ENCODE assay signal across 15 cellular contexts in the genomic region with DNA sequence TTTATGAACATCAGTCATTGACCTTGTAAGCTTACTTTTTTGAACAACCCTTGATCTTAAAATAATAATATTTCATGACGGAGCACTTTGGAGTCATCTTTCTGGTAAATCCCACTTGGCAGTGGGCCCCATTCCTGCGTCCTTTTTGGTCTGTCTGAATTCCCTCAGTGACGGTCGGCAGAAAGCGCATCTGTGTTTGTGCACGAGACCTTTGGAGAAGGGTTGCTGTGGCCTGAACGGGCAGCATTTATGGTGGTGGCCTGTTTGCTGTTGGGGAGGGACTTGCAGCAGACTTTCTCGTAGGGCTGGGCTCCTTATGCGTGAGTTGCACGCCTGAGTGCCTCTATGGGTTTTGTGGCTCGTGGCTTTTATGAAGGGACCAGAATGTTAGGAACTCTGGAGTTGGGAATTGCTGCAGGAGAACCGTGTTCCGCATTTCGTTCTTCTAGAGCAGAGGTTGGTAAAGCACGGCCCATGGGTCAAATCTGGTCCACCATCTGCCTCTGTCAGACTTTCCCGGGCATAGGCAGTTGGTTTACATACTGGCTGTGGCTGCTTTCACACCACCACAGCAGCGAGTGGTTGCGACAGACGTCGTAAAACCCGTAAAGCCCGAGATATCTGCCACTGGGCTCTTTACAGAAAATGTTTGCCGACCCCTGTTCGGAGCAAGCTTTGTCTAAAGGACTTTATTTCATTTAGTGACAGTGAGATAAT. TPM values are rescaled to one million over a fixed set of nuclear protein-coding genes. Genes with fewer than 3 reads are reported as not detected.
A peak's percentile ranks its signal among the peaks of the same experiment; 100 is the strongest.
DNase-seq lines count a peak whose midpoint lies in the region; ATAC-seq, FAIRE-seq and TF ChIP-seq lines count a peak whose summit lies in the region.
"Had no signal": no experiment of that assay in that cellular context is flagged by ENCODE, and none has a peak within 500 bp of the region (broad histone marks: within the 10 kb centered on the region; RNA-seq: fewer than 3 reads in every experiment).

No MANE protein-coding gene starts in this region.

- H3K4me1 ChIP-seq in hepatocyte (ENCODE audit: insufficient read depth) (peaks cover 19% of the 10 kb centered on the region), small intestine (ENCODE audit: control insufficient read depth in 2 of 2, insufficient read depth in 1 of 2, low read depth in 1 of 2, low read length in 1 of 2) (peaks cover 5 to 8% of the 10 kb centered on the region in 2 donors)

- CTCF ChIA-PET in activated CD4-positive, alpha-beta T cell treated with anti-CD3 and anti-CD28 coated beads, Interleukin-2, amount 10 ng/mL, durations not matched to agents 7 days and 5 days (lab: Charles Lee), result interaction anchor here (0.8 to 1.7 kb wide), 5 partner anchors 10 to 192 kb away, joined by 3 to 4 read pairs (median 4); no protein-coding TSS in a partner anchor

- peak overlapping the region; percentile 46 for H3K27ac Mint-ChIP-seq in activated CD4-positive, alpha-beta T cell treated with anti-CD3 and anti-CD28 coated beads, Interleukin-2, amount 10 ng/mL, durations not matched to agents 7 days and 5 days
- H3K27ac Mint-ChIP-seq: nephron had no signal

- H3K9me2 ChIP-seq in hepatocyte (replicated peaks; ENCODE audit: insufficient read depth), result no peaks in the 10 kb centered on the region

- peaks cover 54% of the 10 kb centered on the region for H3K4me1 Mint-ChIP-seq in activated CD4-positive, alpha-beta T cell treated with anti-CD3 and anti-CD28 coated beads, Interleukin-2, amount 10 ng/mL, durations not matched to agents 7 days and 5 days
- H3K4me1 Mint-ChIP-seq: nephron had no signal

- H3K27me3 ChIP-seq in hepatocyte (no peaks in the 10 kb centered on the region), small intestine (ENCODE audit: control insufficient read depth in 2 of 2, insufficient read depth in 2 of 2, low read length in 2 of 2) (no peaks in the 10 kb centered on the region)
- H3K27me3 ChIP-seq: suprapubic skin had no signal

- ATAC-seq in GM21360 (IDR thresholded peaks at IDR 0.05; ENCODE audit: unreplicated experiment) (no peak), GM18517 (IDR thresholded peaks at IDR 0.05; ENCODE audit: unreplicated experiment) (no peak)

- H3K27ac ChIP-seq in hepatocyte (peak overlapping the region; percentile 38), small intestine (ENCODE audit: low read depth in 1 of 2, low read length in 1 of 2) (no peak overlapping the region)
- H3K27ac ChIP-seq: suprapubic skin had no signal

- no peak for DNase-seq in activated CD4-positive, alpha-beta T cell treated with anti-CD3 and anti-CD28 coated beads, Interleukin-2, amount 10 ng/mL, durations not matched to agents 7 days and 5 days
- no peak for DNase-seq in activated CD4-positive, alpha-beta T cell treated with anti-CD3 and anti-CD28 coated beads, Interleukin-2, amount 50 U/mL, for 4 hours
- peak; percentile 31 for DNase-seq in NCI-H510A treated with DMSO at 0.1 percent for 48 hours (lab: John Stamatoyannopoulos, UW)
- peak; percentile 40 for DNase-seq in hepatocyte (ENCODE audit: low spot score)
- DNase-seq in small intestine, result peak; percentile 30
- DNase-seq in middle frontal gyrus (ENCODE audit: extremely low spot score, low spot score), result no peak
- DNase-seq: ACHN; activated CD4-positive, alpha-beta T cell treated with anti-CD3 and anti-CD28 coated beads, Interleukin-2, amount 50 U/mL, for 48 hours; DMS79; MM.1S; NCI-H345 had no signal

- POLR2A ChIA-PET in activated CD4-positive, alpha-beta T cell treated with anti-CD3 and anti-CD28 coated beads, Interleukin-2, amount 10 ng/mL, durations not matched to agents 7 days and 5 days (lab: Charles Lee), result no interaction called here

- 72% methylated on average over 24 of the region's 24 CpGs for WGBS in hepatocyte (ENCODE audit: low lambda C conversion rate, missing lambda C conversion rate)
- 70 to 81% (median 77%) methylated on average over 24 of the region's 24 CpGs for WGBS in small intestine, 3 donors

- H3K9me3 Mint-ChIP-seq in activated CD4-positive, alpha-beta T cell treated with anti-CD3 and anti-CD28 coated beads, Interleukin-2, amount 10 ng/mL, durations not matched to agents 7 days and 5 days, result no peaks in the 10 kb centered on the region
- H3K9me3 Mint-ChIP-seq: nephron had no signal

- H3K27me3 Mint-ChIP-seq in activated CD4-positive, alpha-beta T cell treated with anti-CD3 and anti-CD28 coated beads, Interleukin-2, amount 10 ng/mL, durations not matched to agents 7 days and 5 days, result no peaks in the 10 kb centered on the region

- H3K4me3 Mint-ChIP-seq in activated CD4-positive, alpha-beta T cell treated with anti-CD3 and anti-CD28 coated beads, Interleukin-2, amount 10 ng/mL, durations not matched to agents 7 days and 5 days, result no peak overlapping the region
- H3K4me3 Mint-ChIP-seq: nephron had no signal

- no peaks in the 10 kb centered on the region for H3K79me2 ChIP-seq in hepatocyte

- TF ChIP-seq CTCF in hepatocyte (IDR thresholded peaks at IDR 0.05; ENCODE audit: poor library complexity), result no peak

- H3K4me2 ChIP-seq in hepatocyte, result peak overlapping the region; percentile 45

- no peak overlapping the region for H2AFZ ChIP-seq in hepatocyte

- FAIRE-seq in small intestine (lab: Jason Lieb, UNC), result no peak

- H3K4me3 ChIP-seq in hepatocyte (no peak overlapping the region), small intestine (ENCODE audit: low read depth in 1 of 2, low read length in 2 of 2) (no peak overlapping the region)
- H3K4me3 ChIP-seq: suprapubic skin had no signal

- H4K20me1 ChIP-seq in hepatocyte (ENCODE audit: insufficient read depth, poor library complexity, severe bottlenecking), result no peaks in the 10 kb centered on the region

- peaks cover 73% of the 10 kb centered on the region for H3K36me3 Mint-ChIP-seq in activated CD4-positive, alpha-beta T cell treated with anti-CD3 and anti-CD28 coated beads, Interleukin-2, amount 10 ng/mL, durations not matched to agents 7 days and 5 days (ENCODE audit: low read depth)

- H3K36me3 ChIP-seq in hepatocyte (replicated peaks; ENCODE audit: insufficient read depth, low read depth) (peaks cover 3% of the 10 kb centered on the region), small intestine (ENCODE audit: control insufficient read depth in 2 of 2, insufficient read depth in 2 of 2, low read length in 2 of 2) (peaks cover 10 to 12% of the 10 kb centered on the region in 2 donors)

- H3K9me3 ChIP-seq in hepatocyte (ENCODE audit: low read depth) (no peaks in the 10 kb centered on the region), small intestine (ENCODE audit: control insufficient read depth, low read depth) (no peaks in the 10 kb centered on the region)
- H3K9me3 ChIP-seq: suprapubic skin had no signal

RNA-seq across cellular contexts. Expression of gene LPIN1, which starts 30.8 kb away (rescaled TPM):
- 10 to 100 TPM; 58.9 to 62.2 TPM for total RNA-seq in activated CD4-positive, alpha-beta T cell treated with anti-CD3 and anti-CD28 coated beads, Interleukin-2, amount 10 ng/mL, durations not matched to agents 7 days and 5 days
- 35.3 and 42.6 TPM in 2 replicates for total RNA-seq in hepatocyte
- 34.5 and 45.8 TPM in 2 replicates for polyA plus RNA-seq in hepatocyte
- 10 to 100 TPM in 1 of 3 donors, 1 to 10 TPM in 2; 7.2 to 17.1 (median 7.8) TPM for polyA plus RNA-seq in small intestine

Comparison
In these comparisons a context has a peak if more than half of its experiments do, and no peak if none do; other contexts are left out.
1. DNase-seq: peak in NCI-H510A treated with DMSO at 0.1 percent for 48 hours (single experiment), hepatocyte (single experiment) and small intestine (single experiment); none in activated CD4-positive, alpha-beta T cell treated with anti-CD3 and anti-CD28 coated beads, Interleukin-2, amount 10 ng/mL, durations not matched to agents 7 days and 5 days (single experiment), activated CD4-positive, alpha-beta T cell treated with anti-CD3 and anti-CD28 coated beads, Interleukin-2, amount 50 U/mL, for 4 hours (0 of 2) and middle frontal gyrus (single experiment).